ENCODE assay signal across 30 cellular contexts in genomic region chr7:70029993-70030392, GRCh38.
"Had no signal": no experiment of that assay in that cellular context is flagged by ENCODE, and none has a peak within 500 bp of the region (broad histone marks: within the 10 kb centered on the region; RNA-seq: fewer than 3 reads in every experiment).

No MANE protein-coding gene starts in this region.

- H3K4me2 ChIP-seq: hepatocyte had no signal

- H2AFZ ChIP-seq: hepatocyte had no signal

- H3K9me3 ChIP-seq: esophagus squamous epithelium, gastroesophageal sphincter had no signal

- FAIRE-seq: colon, endometrium, endothelial cell of umbilical vein had no signal

- H3K79me2 ChIP-seq: hepatocyte had no signal

- H3K36me3 ChIP-seq: brain microvascular endothelial cell, esophagus squamous epithelium, gastroesophageal sphincter, heart right ventricle, WERI-Rb-1 had no signal

- H3K27ac ChIP-seq: brain microvascular endothelial cell, epithelial cell of prostate, esophagus squamous epithelium, gastroesophageal sphincter, heart right ventricle, hepatocyte, WERI-Rb-1 had no signal

- ATAC-seq: activated CD4-positive, CD25-positive, alpha-beta regulatory T cell treated with anti-CD3 and anti-CD28 coated beads, Interleukin-2, amount 50 U/mL, for 24 hours; activated CD8-positive, alpha-beta T cell treated with anti-CD3 and anti-CD28 coated beads for 36 hours; activated T-cell treated with anti-CD3 and anti-CD28 coated beads, Interleukin-2, amount 50 U/mL, for 4 hours; activated T-helper 17 cell treated with anti-CD3 and anti-CD28 coated beads, Interleukin-2, amount 50 U/mL, for 72 hours; gastroesophageal sphincter; heart right ventricle had no signal

- DNase-seq: activated B cell treated with CpG ODN at 0.5 μM for 24 hours; activated CD4-positive, alpha-beta T cell treated with anti-CD3 and anti-CD28 coated beads for 48 hours; activated CD4-positive, alpha-beta T cell treated with anti-CD3 and anti-CD28 coated beads, Interleukin-2, amount 50 U/mL, for 1 hour; activated CD4-positive, alpha-beta T cell treated with anti-CD3 and anti-CD28 coated beads, Interleukin-2, amount 50 U/mL, for 48 hours; activated CD8-positive, alpha-beta memory T cell treated with anti-CD3 and anti-CD28 coated beads for 24 hours; activated CD8-positive, alpha-beta T cell treated with anti-CD3 and anti-CD28 coated beads for 36 hours; activated effector memory CD4-positive, alpha-beta T cell treated with Interleukin-2 at 50 U/mL for 16 hours; activated gamma-delta T cell treated with Interleukin-2 at 50 U/mL for 16 hours; activated naive CD4-positive, alpha-beta T cell treated with anti-CD3 and anti-CD28 coated beads, Interleukin-2, amount 50 U/mL, for 16 hours; activated naive CD4-positive, alpha-beta T cell treated with Interleukin-2 at 50 U/mL for 16 hours; activated T-cell treated with anti-CD3 and anti-CD28 coated beads, Interleukin-2, amount 50 U/mL, for 4 hours; amniotic stem cell; anterior cingulate cortex; brain microvascular endothelial cell; caudate nucleus; cortex of kidney; dermis blood vessel endothelial cell; effector CD8-positive, alpha-beta T cell; esophagus squamous epithelium; heart right ventricle; T1000; WERI-Rb-1 had no signal

- H3K4me3 ChIP-seq: esophagus squamous epithelium, gastroesophageal sphincter, heart right ventricle, hepatocyte had no signal

- H3K27me3 ChIP-seq: brain microvascular endothelial cell, esophagus squamous epithelium, gastroesophageal sphincter, heart right ventricle, hepatocyte had no signal
